14 cellular contexts compared by ENCODE assay signal in genomic region chr2:225027061-225027762, GRCh38. TPM values are rescaled to one million over a fixed set of nuclear protein-coding genes. Genes with fewer than 3 reads are reported as not detected.
A peak's percentile ranks its signal among the peaks of the same experiment; 100 is the strongest.
DNase-seq lines count a peak whose midpoint lies in the region; ATAC-seq and TF ChIP-seq lines count a peak whose summit lies in the region.
"Had no signal": no experiment of that assay in that cellular context is flagged by ENCODE, and none has a peak within 500 bp of the region (broad histone marks: within the 10 kb centered on the region; RNA-seq: fewer than 3 reads in every experiment).

No MANE protein-coding gene starts in this region.

- POLR2A ChIA-PET in activated CD8-positive, alpha-beta T cell treated with anti-CD3 and anti-CD28 coated beads, Interleukin-2, amount 10 ng/mL, durations not matched to agents 7 days and 5 days (lab: Charles Lee) = interaction anchor here (0.6 to 1.7 kb wide), 3 partner anchors 12 to 15 kb away, joined by 3 to 5 read pairs (median 4); partner anchors contain the start of gene DOCK10

- H3K27ac ChIP-seq in GM23248 = peak overlapping the region; percentile 49
- H3K27ac ChIP-seq: 22Rv1, testis had no signal

- no peaks in the 10 kb centered on the region for H3K27me3 ChIP-seq in GM23248 (replicated peaks; ENCODE audit: insufficient read depth)
- H3K27me3 ChIP-seq: testis had no signal

- H3K9me3 Mint-ChIP-seq in activated CD8-positive, alpha-beta T cell treated with anti-CD3 and anti-CD28 coated beads, Interleukin-2, amount 10 ng/mL, durations not matched to agents 7 days and 5 days (ENCODE audit: insufficient read depth) = no peaks in the 10 kb centered on the region
- H3K9me3 Mint-ChIP-seq in natural killer cell = no peaks in the 10 kb centered on the region
- H3K9me3 Mint-ChIP-seq: brain, endodermal cell had no signal

- H3K36me3 Mint-ChIP-seq in activated CD8-positive, alpha-beta T cell treated with anti-CD3 and anti-CD28 coated beads, Interleukin-2, amount 10 ng/mL, durations not matched to agents 7 days and 5 days (ENCODE audit: low read depth) = peaks cover 59% of the 10 kb centered on the region
- no peaks in the 10 kb centered on the region for H3K36me3 Mint-ChIP-seq in natural killer cell
- H3K36me3 Mint-ChIP-seq: brain had no signal

- peaks cover 73% of the 10 kb centered on the region for H3K4me1 Mint-ChIP-seq in activated CD8-positive, alpha-beta T cell treated with anti-CD3 and anti-CD28 coated beads, Interleukin-2, amount 10 ng/mL, durations not matched to agents 7 days and 5 days (ENCODE audit: low read depth)
- peaks cover 78 to 79% of the 10 kb centered on the region in 2 donors for H3K4me1 Mint-ChIP-seq in natural killer cell
- H3K4me1 Mint-ChIP-seq: brain, endodermal cell had no signal

- H3K4me1 ChIP-seq in GM23248 (ENCODE audit: insufficient read depth) = peaks cover 21% of the 10 kb centered on the region
- H3K4me1 ChIP-seq: testis had no signal

- no peak overlapping the region for H3K4me3 Mint-ChIP-seq in activated CD8-positive, alpha-beta T cell treated with anti-CD3 and anti-CD28 coated beads, Interleukin-2, amount 10 ng/mL, durations not matched to agents 7 days and 5 days
- peak overlapping the region; percentile 47 for H3K4me3 Mint-ChIP-seq in natural killer cell
- H3K4me3 Mint-ChIP-seq: brain, endodermal cell had no signal

- in situ Hi-C loops in GM23248 (cut with MboI) = no loop called here

- TF ChIP-seq CTCF in natural killer cell (IDR thresholded peaks at IDR 0.05) = no peak

- H3F3A ChIP-seq in GM23248 (ENCODE audit: insufficient read depth) = peaks cover 18% of the 10 kb centered on the region

- no peak overlapping the region for H2AFZ ChIP-seq in GM23248

- no peaks in the 10 kb centered on the region for H3K27me3 Mint-ChIP-seq in activated CD8-positive, alpha-beta T cell treated with anti-CD3 and anti-CD28 coated beads, Interleukin-2, amount 10 ng/mL, durations not matched to agents 7 days and 5 days (ENCODE audit: low read depth)
- H3K27me3 Mint-ChIP-seq in natural killer cell (ENCODE audit: low read depth in 2 of 2) = no peaks in the 10 kb centered on the region

- no peaks in the 10 kb centered on the region for H4K20me1 ChIP-seq in GM23248 (ENCODE audit: insufficient read depth)

- no peaks in the 10 kb centered on the region for H3K9me3 ChIP-seq in GM23248 (ENCODE audit: low read depth)
- H3K9me3 ChIP-seq: testis had no signal

- H3K9ac ChIP-seq in GM23248 = no peak overlapping the region

- H3K27ac Mint-ChIP-seq in activated CD8-positive, alpha-beta T cell treated with anti-CD3 and anti-CD28 coated beads, Interleukin-2, amount 10 ng/mL, durations not matched to agents 7 days and 5 days = peak overlapping the region; percentile 70
- H3K27ac Mint-ChIP-seq in natural killer cell = peak overlapping the region; percentile 76 to 95
- H3K27ac Mint-ChIP-seq: brain, endodermal cell had no signal

- DNase-seq in NOMO-1 (lab: John Stamatoyannopoulos, UW; ENCODE audit: unreplicated experiment in 2 of 2) (peak; percentile 29 to 39), NOMO-1 treated with dmso at 0.1 percent for 144 hours (lab: John Stamatoyannopoulos, UW; ENCODE audit: unreplicated experiment) (no peak), GM23248 (no peak), natural killer cell (peak; percentile 54), CD1c-positive myeloid dendritic cell (ENCODE audit: extremely low spot score) (no peak)
- DNase-seq in activated CD8-positive, alpha-beta T cell treated with anti-CD3 and anti-CD28 coated beads, Interleukin-2, amount 10 ng/mL, durations not matched to agents 7 days and 5 days = no peak
- no peak for DNase-seq in activated CD4-positive, CD25-positive, alpha-beta regulatory T cell (lab: John Stamatoyannopoulos, UW)
- DNase-seq: endodermal cell; NK-92 treated with Interleukin-12 subunit alpha and Interleukin-12 subunit beta, amount 100 ng/mL, for 24 hours; retina; testis had no signal

- CTCF ChIA-PET in activated CD8-positive, alpha-beta T cell treated with anti-CD3 and anti-CD28 coated beads, Interleukin-2, amount 10 ng/mL, durations not matched to agents 7 days and 5 days (lab: Charles Lee) = interaction anchor here (1.0 to 2.2 kb wide), 3 partner anchors 11 to 135 kb away, joined by 3 to 14 read pairs (median 3); no protein-coding TSS in a partner anchor

- ATAC-seq in activated CD8-positive, alpha-beta T cell treated with anti-CD3 and anti-CD28 coated beads, Interleukin-2, amount 10 ng/mL, durations not matched to agents 7 days and 5 days = peak; percentile 22
- ATAC-seq in natural killer cell = peak; percentile 65 to 69 (median 67)
- ATAC-seq in GM19452 (IDR thresholded peaks at IDR 0.05; ENCODE audit: unreplicated experiment) = no peak

- peaks cover 94% of the 10 kb centered on the region for H3K79me2 ChIP-seq in GM23248 (ENCODE audit: insufficient read depth)

- 87 to 89% methylated on average over 10 of the region's 10 CpGs for WGBS in GM23248 (ENCODE audit: low coverage in 1 of 2, low lambda C conversion rate in 2 of 2, missing lambda C conversion rate in 2 of 2), 2 experiments

- intact Hi-C loops in natural killer cell (cut with micrococcal nuclease) = loop anchor here (2.0 kb wide), 3 partner anchors 14 to 100 kb away; no protein-coding TSS in a partner anchor

- H3K9me2 ChIP-seq in GM23248 (ENCODE audit: insufficient read depth) = no peaks in the 10 kb centered on the region

- no peaks in the 10 kb centered on the region for H3K36me3 ChIP-seq in GM23248 (ENCODE audit: low read depth)

- no peak overlapping the region for H3K4me3 ChIP-seq in GM23248
- H3K4me3 ChIP-seq: testis had no signal

- no peak overlapping the region for H3K4me2 ChIP-seq in GM23248 (ENCODE audit: unreplicated experiment)

RNA-seq across cellular contexts. Expression of gene DOCK10, which starts 15.1 kb away (rescaled TPM):
- total RNA-seq in GM23248 (2014; rRNA removed; shearing (Covaris generic)) = 19.2 and 20.5 TPM in 2 replicates
- polyA plus RNA-seq in GM23248 (2016; fragmentation: Nextera tagmentation; extraction: Ambion mirVana) = 6.1 and 8.5 TPM in 2 replicates
- total RNA-seq in activated CD8-positive, alpha-beta T cell treated with anti-CD3 and anti-CD28 coated beads, Interleukin-2, amount 10 ng/mL, durations not matched to agents 7 days and 5 days = 100 to 1,000 TPM; 343 to 344 TPM
- total RNA-seq in natural killer cell = 100 to 1,000 TPM; 181 to 213 (median 182) TPM

Comparison
In these comparisons a context has a peak if more than half of its experiments do, and no peak if none do; other contexts are left out.
1. DNase-seq: peak in NOMO-1 (2 of 2) and natural killer cell (single experiment); none in NOMO-1 treated with dmso at 0.1 percent for 144 hours (single experiment), GM23248 (single experiment), activated CD8-positive, alpha-beta T cell treated with anti-CD3 and anti-CD28 coated beads, Interleukin-2, amount 10 ng/mL, durations not matched to agents 7 days and 5 days (single experiment), activated CD4-positive, CD25-positive, alpha-beta regulatory T cell (0 of 4) and CD1c-positive myeloid dendritic cell (single experiment).